Comparison of ENCODE assay signal across 1 cellular context in the genomic region with DNA sequence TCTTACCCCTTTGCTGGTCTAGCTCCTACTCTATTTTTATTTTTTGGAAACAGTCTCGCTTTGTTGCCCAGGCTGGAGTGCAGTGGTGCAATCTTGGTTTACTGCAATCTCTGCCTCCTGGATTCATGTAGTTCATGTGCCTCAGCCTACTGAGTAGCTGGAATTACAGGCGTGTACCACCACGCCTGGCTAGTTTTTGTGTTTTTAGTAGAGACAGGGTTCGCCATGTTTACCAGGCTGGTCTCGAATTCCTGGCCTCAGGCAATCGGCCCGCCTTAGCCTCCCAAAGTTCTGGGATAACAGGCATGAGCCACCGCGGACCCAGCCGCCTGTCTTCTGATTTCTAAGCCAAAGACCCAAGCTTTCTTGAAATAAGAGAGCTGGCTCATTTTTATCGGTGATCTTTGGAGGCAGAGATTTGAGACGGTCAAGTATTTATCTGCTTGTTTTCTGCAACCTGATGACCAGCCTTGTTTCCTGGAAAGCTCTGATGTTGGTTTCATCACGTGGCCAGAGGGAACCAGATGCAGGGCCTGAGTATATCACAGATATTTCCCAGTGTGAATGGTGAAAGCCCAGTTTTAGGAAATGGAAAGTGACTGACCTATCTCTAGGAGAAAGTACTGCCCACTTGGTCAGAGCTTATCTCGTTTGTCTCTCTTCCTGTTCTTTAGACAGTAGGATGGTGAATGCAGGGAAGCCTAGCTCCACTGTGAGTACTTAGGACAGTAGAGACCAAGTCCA.
TF ChIP-seq lines count a peak whose summit lies in the region.

No MANE protein-coding gene starts in this region.

TF ChIP-seq in endothelial cell of umbilical vein, 7 proteins besides CTCF, POLR2A, EP300 and RAD21:
- TF ChIP-seq, protein P1, sequence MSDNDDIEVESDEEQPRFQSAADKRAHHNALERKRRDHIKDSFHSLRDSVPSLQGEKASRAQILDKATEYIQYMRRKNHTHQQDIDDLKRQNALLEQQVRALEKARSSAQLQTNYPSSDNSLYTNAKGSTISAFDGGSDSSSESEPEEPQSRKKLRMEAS (IDR thresholded peaks at IDR 0.05; ENCODE audit: insufficient read depth, insufficient read length), result peak; percentile 35
- TF ChIP-seq GATA2 (IDR thresholded peaks at IDR 0.05; ENCODE audit: insufficient read depth, insufficient read length, low read depth, low read length), result no peak
